Comparison of ENCODE assay signal across 15 cellular contexts in the genomic region with DNA sequence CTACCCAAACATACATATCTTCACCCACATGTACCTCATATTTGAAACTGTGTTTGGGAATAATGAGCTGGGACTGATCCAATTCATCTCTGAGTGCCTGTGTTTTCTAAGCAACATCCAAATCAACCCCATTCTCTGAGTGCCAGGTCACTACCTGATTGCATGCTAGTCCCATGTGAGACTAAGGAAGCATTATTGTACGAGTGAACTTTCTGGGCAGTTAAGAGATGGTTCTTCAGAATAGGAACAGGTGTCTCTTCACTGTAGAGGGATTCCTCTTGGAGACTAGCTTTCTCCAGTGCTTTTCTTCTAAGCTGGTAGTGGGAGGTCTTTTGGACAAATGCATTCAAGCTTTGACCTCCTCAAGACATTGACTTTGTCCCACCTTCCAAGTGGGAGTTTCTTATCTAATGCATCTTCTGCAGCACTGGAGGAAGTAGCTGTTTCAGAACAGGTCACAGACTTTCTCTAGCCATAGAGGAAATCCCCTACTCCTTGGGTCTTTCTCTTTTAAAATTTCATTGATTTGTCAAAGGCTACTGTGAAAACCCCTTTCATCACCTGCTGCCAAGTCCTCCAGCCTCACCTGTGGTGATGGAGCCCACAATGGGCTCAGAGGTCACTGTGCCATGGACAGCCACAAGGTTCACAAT.
DNase-seq lines count a peak whose midpoint lies in the region; ATAC-seq lines count a peak whose summit lies in the region.
"Had no signal": no experiment of that assay in that cellular context is flagged by ENCODE, and none has a peak within 500 bp of the region (broad histone marks: within the 10 kb centered on the region; RNA-seq: fewer than 3 reads in every experiment).

No MANE protein-coding gene starts in this region.

- H3K9me3 Mint-ChIP-seq in memory B cell = no peaks in the 10 kb centered on the region
- no peaks in the 10 kb centered on the region for H3K9me3 Mint-ChIP-seq in activated CD4-positive, alpha-beta T cell treated with anti-CD3 and anti-CD28 coated beads for 36 hours (ENCODE audit: low read depth)
- H3K9me3 Mint-ChIP-seq: naive B cell had no signal

- H3K27ac Mint-ChIP-seq in memory B cell = no peak overlapping the region
- no peak overlapping the region for H3K27ac Mint-ChIP-seq in activated CD4-positive, alpha-beta T cell treated with anti-CD3 and anti-CD28 coated beads for 36 hours
- H3K27ac Mint-ChIP-seq: CD4-positive, CD25-positive, alpha-beta regulatory T cell; HFFc6 had no signal

- H3K27me3 Mint-ChIP-seq in memory B cell = no peaks in the 10 kb centered on the region
- peaks cover 6% of the 10 kb centered on the region for H3K27me3 Mint-ChIP-seq in activated CD4-positive, alpha-beta T cell treated with anti-CD3 and anti-CD28 coated beads for 36 hours
- H3K27me3 Mint-ChIP-seq: CD4-positive, CD25-positive, alpha-beta regulatory T cell had no signal

- DNase-seq in memory B cell (ENCODE audit: low spot score in 2 of 2) (no peak), right cardiac atrium (no peak), NCI-H774 (lab: John Stamatoyannopoulos, UW) (no peak), NCI-H524 (lab: John Stamatoyannopoulos, UW) (no peak)
- DNase-seq in activated CD4-positive, alpha-beta T cell treated with anti-CD3 and anti-CD28 coated beads for 36 hours = no peak
- DNase-seq: CD4-positive, CD25-positive, alpha-beta regulatory T cell; HFFc6; islet precursor cell; naive B cell; NCI-H2171 had no signal

- POLR2A ChIA-PET in activated CD4-positive, alpha-beta T cell treated with anti-CD3 and anti-CD28 coated beads for 36 hours (lab: Charles Lee) = no interaction called here

- no peak overlapping the region for H3K4me3 Mint-ChIP-seq in memory B cell
- H3K4me3 Mint-ChIP-seq in activated CD4-positive, alpha-beta T cell treated with anti-CD3 and anti-CD28 coated beads for 36 hours = no peak overlapping the region
- H3K4me3 Mint-ChIP-seq: CD4-positive, CD25-positive, alpha-beta regulatory T cell; HFFc6; naive B cell had no signal

- CTCF ChIA-PET in activated CD4-positive, alpha-beta T cell treated with anti-CD3 and anti-CD28 coated beads for 36 hours (lab: Charles Lee) = interaction anchor here (0.7 to 1.0 kb wide), 3 partner anchors 13 to 1992 kb away, joined by 3 read pairs; no protein-coding TSS in a partner anchor

- no peaks in the 10 kb centered on the region for H3K4me1 ChIP-seq in right cardiac atrium (ENCODE audit: control insufficient read depth, insufficient read depth, low read length)

- peaks cover 6% of the 10 kb centered on the region for H3K4me1 Mint-ChIP-seq in memory B cell
- peaks cover 5% of the 10 kb centered on the region for H3K4me1 Mint-ChIP-seq in activated CD4-positive, alpha-beta T cell treated with anti-CD3 and anti-CD28 coated beads for 36 hours
- H3K4me1 Mint-ChIP-seq: CD4-positive, CD25-positive, alpha-beta regulatory T cell had no signal

- WGBS in right cardiac atrium = 86% methylated on average over 1 of the region's 1 CpG

- ATAC-seq in GM18870 (IDR thresholded peaks at IDR 0.05; ENCODE audit: unreplicated experiment) = peak; percentile 84
- peak; percentile 89 for ATAC-seq in GM21529 (IDR thresholded peaks at IDR 0.05; ENCODE audit: unreplicated experiment)
- peak; percentile 94 for ATAC-seq in HG03095 (IDR thresholded peaks at IDR 0.05; ENCODE audit: unreplicated experiment)
- ATAC-seq in memory B cell (ENCODE audit: low read depth) = peak; percentile 49
- ATAC-seq in activated CD4-positive, alpha-beta T cell treated with anti-CD3 and anti-CD28 coated beads for 36 hours = no peak
- ATAC-seq in right cardiac atrium = no peak

- no peak overlapping the region for H3K4me3 ChIP-seq in right cardiac atrium (ENCODE audit: low read length)
- H3K4me3 ChIP-seq: coronary artery, skin epidermis had no signal

- H3K27me3 ChIP-seq in right cardiac atrium (ENCODE audit: control insufficient read depth, insufficient read depth) = peaks cover 3% of the 10 kb centered on the region

- H3K9me3 ChIP-seq in right cardiac atrium (ENCODE audit: control insufficient read depth, low read length) = no peaks in the 10 kb centered on the region

- H3K27ac ChIP-seq in right cardiac atrium (ENCODE audit: low read length) = no peak overlapping the region
- H3K27ac ChIP-seq: coronary artery, skin epidermis had no signal

- peaks cover 24% of the 10 kb centered on the region for H3K36me3 Mint-ChIP-seq in memory B cell
- no peaks in the 10 kb centered on the region for H3K36me3 Mint-ChIP-seq in activated CD4-positive, alpha-beta T cell treated with anti-CD3 and anti-CD28 coated beads for 36 hours (ENCODE audit: low read depth)
- H3K36me3 Mint-ChIP-seq: CD4-positive, CD25-positive, alpha-beta regulatory T cell; naive B cell had no signal

- intact Hi-C loops in activated CD4-positive, alpha-beta T cell treated with anti-CD3 and anti-CD28 coated beads for 36 hours (cut with DNase I, micrococcal nuclease) = no loop called here
- intact Hi-C loops in right cardiac atrium (cut with DNase I) = no loop called here

Comparison
In these comparisons a context has a peak if more than half of its experiments do, and no peak if none do; other contexts are left out.
1. ATAC-seq: peak in GM18870 (single experiment), GM21529 (single experiment), HG03095 (single experiment) and memory B cell (single experiment); none in activated CD4-positive, alpha-beta T cell treated with anti-CD3 and anti-CD28 coated beads for 36 hours (single experiment) and right cardiac atrium (0 of 2).